ENCODE assay signal across 13 cellular contexts in genomic region chrX:66164470-66164869, GRCh38. TPM values are rescaled to one million over a fixed set of nuclear protein-coding genes. Genes with fewer than 3 reads are reported as not detected.
A peak's percentile ranks its signal among the peaks of the same experiment; 100 is the strongest.
DNase-seq lines count a peak whose midpoint lies in the region; ATAC-seq and TF ChIP-seq lines count a peak whose summit lies in the region.
"Had no signal": no experiment of that assay in that cellular context is flagged by ENCODE, and none has a peak within 500 bp of the region (broad histone marks: within the 10 kb centered on the region; RNA-seq: fewer than 3 reads in every experiment).

No MANE protein-coding gene starts in this region.

- no peak for TF ChIP-seq CTCF in fibroblast of mammary gland (conservative IDR thresholded peaks at IDR 0.05; ENCODE audit: control insufficient read depth, insufficient read depth, low read depth, low read length)

- H3K4me3 ChIP-seq in HUES64 (ENCODE audit: low read length), result peak overlapping the region; percentile 94
- peak overlapping the region; percentile 45 for H3K4me3 ChIP-seq in fibroblast of mammary gland (ENCODE audit: control insufficient read depth, low read depth, low read length)
- H3K4me3 ChIP-seq in muscle layer of colon (ENCODE audit: low read depth in 1 of 2, low read length in 2 of 2), result peak overlapping the region; percentile 39 to 64
- H3K4me3 ChIP-seq: SK-N-MC had no signal

- H3K27ac ChIP-seq in HUES64 (ENCODE audit: low read depth, low read length), result no peak overlapping the region; the same call in 1 of the 2 replicates
- peak overlapping the region; percentile 61 for H3K27ac ChIP-seq in muscle layer of colon (ENCODE audit: low read depth, low read length)
- H3K27ac ChIP-seq: SK-N-MC had no signal

- H3K27me3 ChIP-seq in HUES64 (ENCODE audit: insufficient read depth, low read length) (no peaks in the 10 kb centered on the region), muscle layer of colon (ENCODE audit: control insufficient read depth in 1 of 2, insufficient read depth in 2 of 2, low read length in 2 of 2) (no peaks in the 10 kb centered on the region)

- H3K4me1 ChIP-seq in HUES64 (ENCODE audit: insufficient read depth, low read length) (no peaks in the 10 kb centered on the region), muscle layer of colon (ENCODE audit: insufficient read depth, low read length) (peaks cover 4% of the 10 kb centered on the region)

- DNase-seq in fibroblast of mammary gland (ENCODE audit: low read depth) (no peak), superior temporal gyrus (ENCODE audit: extremely low spot score) (peak; percentile 30), HuH-7.5 (ENCODE audit: low spot score) (no peak)
- no peak for DNase-seq in stimulated activated CD4-positive, alpha-beta T cell treated with anti-CD3 and anti-CD28 coated beads, Interleukin-15, amount 100 ng/mL, for 24 hours
- DNase-seq: activated naive CD4-positive, alpha-beta T cell treated with anti-CD3 and anti-CD28 coated beads, Interleukin-2, amount 10 ng/mL, durations not matched to agents 7 days and 5 days; Kasumi-1; NCI-H446; stimulated activated naive CD4-positive, alpha-beta T cell treated with Interleukin-2 at 50 U/mL for 16 hours had no signal

- H3K9me3 ChIP-seq in HUES64 (ENCODE audit: insufficient read depth, low read depth, low read length), result no peaks in the 10 kb centered on the region
- H3K9me3 ChIP-seq in muscle layer of colon (ENCODE audit: low read length), result no peaks in the 10 kb centered on the region

- H3K9ac ChIP-seq in HUES64 (ENCODE audit: low read depth, low read length), result peak overlapping the region; percentile 91
- H3K9ac ChIP-seq in muscle layer of colon (ENCODE audit: low read length), result peak overlapping the region; percentile 28

- H3K36me3 ChIP-seq in HUES64 (ENCODE audit: insufficient read depth, low read length), result peaks cover 12% of the 10 kb centered on the region; the same call in 1 of the 2 replicates
- H3K36me3 ChIP-seq in muscle layer of colon (ENCODE audit: insufficient read depth, low read length), result no peaks in the 10 kb centered on the region

- 3% methylated on average over 3 of the region's 3 CpGs for WGBS in HUES64

- ATAC-seq in GM18861 (IDR thresholded peaks at IDR 0.05; ENCODE audit: unreplicated experiment) (no peak), GM18873 (IDR thresholded peaks at IDR 0.05; ENCODE audit: low FRiP score, unreplicated experiment) (no peak)

RNA-seq across cellular contexts. Expression of gene HEPH, which starts 0.4 kb away (rescaled TPM):
- polyA plus RNA-seq in HUES64 (2013, experiment 1 of 2), result 24.8 TPM
- 37.5 TPM for polyA plus RNA-seq in HUES64 (2013, experiment 2 of 2)
